12 cellular contexts compared by ENCODE assay signal in the genomic region with DNA sequence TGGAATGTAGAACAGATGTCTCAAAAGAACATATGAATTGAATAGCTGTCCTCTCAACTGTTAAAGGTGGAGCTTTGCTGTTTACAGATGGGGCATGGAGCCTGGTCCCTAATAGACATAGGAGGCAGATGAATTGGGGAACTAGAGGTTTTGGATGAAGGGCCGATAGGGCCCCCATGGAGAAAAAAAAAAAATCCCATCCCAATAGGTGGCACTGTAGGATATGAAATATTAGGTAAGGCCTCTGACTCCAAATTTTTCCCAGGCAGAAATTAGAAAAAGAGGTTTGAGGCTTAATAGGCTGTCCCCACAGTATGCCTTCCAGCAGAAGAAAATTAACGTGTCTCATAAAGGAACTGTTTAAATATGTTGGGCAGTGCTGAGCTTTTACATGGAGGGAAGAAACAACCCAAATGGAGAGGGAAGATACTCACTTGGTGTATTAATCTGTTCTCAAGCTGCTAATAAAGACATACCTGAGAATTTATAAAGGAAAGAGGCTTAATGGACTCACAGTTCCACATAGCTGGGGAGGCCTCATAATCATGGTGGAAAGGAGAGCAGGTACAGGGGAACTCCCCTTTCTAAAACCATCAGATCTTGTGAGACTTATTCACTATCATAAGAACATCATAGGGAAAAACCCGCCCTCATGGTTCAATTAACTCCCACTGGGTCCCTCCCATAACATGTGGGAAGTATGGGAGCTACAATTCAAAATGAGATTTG. TPM values are rescaled to one million over a fixed set of nuclear protein-coding genes. Genes with fewer than 3 reads are reported as not detected.
A peak's percentile ranks its signal among the peaks of the same experiment; 100 is the strongest.
DNase-seq lines count a peak whose midpoint lies in the region; ATAC-seq, FAIRE-seq and TF ChIP-seq lines count a peak whose summit lies in the region.
"Had no signal": no experiment of that assay in that cellular context is flagged by ENCODE, and none has a peak within 500 bp of the region (broad histone marks: within the 10 kb centered on the region; RNA-seq: fewer than 3 reads in every experiment).

No MANE protein-coding gene starts in this region.

- no peaks in the 10 kb centered on the region for H3K9me2 ChIP-seq in GM23248 (ENCODE audit: insufficient read depth)

- H4K20me1 ChIP-seq in GM23248 (ENCODE audit: insufficient read depth) (no peaks in the 10 kb centered on the region), OCI-LY3 (ENCODE audit: insufficient read depth, low read length) (no peaks in the 10 kb centered on the region)

- H3K36me3 ChIP-seq in GM23248 (ENCODE audit: low read depth): no peaks in the 10 kb centered on the region
- H3K36me3 ChIP-seq in OCI-LY3 (replicated peaks; ENCODE audit: low read depth, low read length): no peaks in the 10 kb centered on the region
- H3K36me3 ChIP-seq: esophagus muscularis mucosa had no signal

- 26 to 27% methylated on average over 3 of the region's 3 CpGs for WGBS in GM23248 (ENCODE audit: low coverage in 1 of 2, low lambda C conversion rate in 2 of 2, missing lambda C conversion rate in 2 of 2), 2 experiments

- H3K9me3 ChIP-seq in GM23248 (ENCODE audit: low read depth) (no peaks in the 10 kb centered on the region), OCI-LY3 (ENCODE audit: insufficient read depth, low read length) (no peaks in the 10 kb centered on the region)
- H3K9me3 ChIP-seq: esophagus muscularis mucosa, psoas muscle had no signal

- FAIRE-seq in GM12892 (lab: Jason Lieb, UNC): no peak
- FAIRE-seq: GM12891 had no signal

- H3K4me2 ChIP-seq in GM23248 (ENCODE audit: unreplicated experiment) (no peak overlapping the region), OCI-LY3 (ENCODE audit: low read length) (peak overlapping the region; percentile 47)

- DNase-seq in AG20443 (ENCODE audit: low spot score) (peak; percentile 18), GM23248 (peak; percentile 34), foreskin fibroblast (peak; percentile 1 to 29), GM13976 (ENCODE audit: low spot score) (no peak), GM12892 (ENCODE audit: insufficient read length) (no peak)
- no peak for DNase-seq in activated CD4-positive, alpha-beta T cell treated with anti-CD3 and anti-CD28 coated beads for 48 hours
- DNase-seq: activated CD4-positive, alpha-beta T cell treated with anti-CD3 and anti-CD28 coated beads, Interleukin-2, amount 10 ng/mL, durations not matched to agents 7 days and 5 days; psoas muscle had no signal

- TF ChIP-seq POLR2A in GM12892 (IDR thresholded peaks at IDR 0.05; ENCODE audit: low read depth, low read length): no peak

- H3K4me3 ChIP-seq in GM23248 (no peak overlapping the region), OCI-LY3 (ENCODE audit: low read length) (no peak overlapping the region), foreskin fibroblast (ENCODE audit: low read depth in 1 of 2, low read length in 2 of 2) (no peak overlapping the region)
- H3K4me3 ChIP-seq: esophagus muscularis mucosa, psoas muscle had no signal

- no peak overlapping the region for H3K27ac ChIP-seq in GM23248
- no peak overlapping the region for H3K27ac ChIP-seq in OCI-LY3 (ENCODE audit: low read length)
- H3K27ac ChIP-seq: esophagus muscularis mucosa, psoas muscle had no signal

- H3K4me1 ChIP-seq in GM23248 (ENCODE audit: insufficient read depth) (no peaks in the 10 kb centered on the region), OCI-LY3 (ENCODE audit: low read length) (peaks cover 27% of the 10 kb centered on the region)
- H3K4me1 ChIP-seq: esophagus muscularis mucosa, psoas muscle had no signal

- no peaks in the 10 kb centered on the region for H3F3A ChIP-seq in GM23248 (ENCODE audit: insufficient read depth)

- no peaks in the 10 kb centered on the region for H3K79me2 ChIP-seq in GM23248 (ENCODE audit: insufficient read depth)
- H3K79me2 ChIP-seq in OCI-LY3 (ENCODE audit: low read length): no peaks in the 10 kb centered on the region

- no peak for ATAC-seq in HG02852 (IDR thresholded peaks at IDR 0.05; ENCODE audit: unreplicated experiment)
- ATAC-seq: psoas muscle had no signal

- H3K9ac ChIP-seq in GM23248 (no peak overlapping the region), OCI-LY3 (ENCODE audit: low read length) (no peak overlapping the region)

- in situ Hi-C loops in GM23248 (cut with MboI): no loop called here
- in situ Hi-C loops in GM13976 (cut with MboI; ENCODE audit: low sequenced_read_pairs, unreplicated experiment): no loop called here

- H2AFZ ChIP-seq in GM23248 (no peak overlapping the region), OCI-LY3 (ENCODE audit: low read depth, low read length) (no peak overlapping the region)

- TF ChIP-seq CTCF in OCI-LY3 (IDR thresholded peaks at IDR 0.05; ENCODE audit: low read depth, low read length) (peak; percentile 42), foreskin fibroblast (IDR thresholded peaks at IDR 0.05; ENCODE audit: low read depth, low read length) (no peak), GM13976 (IDR thresholded peaks at IDR 0.05; ENCODE audit: borderline replicate concordance, control extremely low read depth, extremely low read depth, insufficient read depth, missing control alignments) (no peak)

- H3K27me3 ChIP-seq in GM23248 (replicated peaks; ENCODE audit: insufficient read depth) (peaks cover 57% of the 10 kb centered on the region), OCI-LY3 (ENCODE audit: low read depth, low read length) (peaks cover 6% of the 10 kb centered on the region)
- H3K27me3 ChIP-seq: esophagus muscularis mucosa had no signal

RNA-seq across cellular contexts. Expression of a gene that starts 30.1 kb away (rescaled TPM):
- not detected in 2 replicates for total RNA-seq in GM23248 (2014; rRNA removed; shearing (Covaris generic))
- not detected in 2 replicates for polyA plus RNA-seq in GM23248 (2016; fragmentation: Nextera tagmentation; extraction: Ambion mirVana)
- polyA plus RNA-seq in GM12892 (2012; ENCODE audit: missing spikeins): not detected
- total RNA-seq: psoas muscle had no signal

Comparison
In these comparisons a context has a peak if more than half of its experiments do, and no peak if none do; other contexts are left out.
1. DNase-seq: peak in AG20443 (single experiment), GM23248 (single experiment) and foreskin fibroblast (2 of 2); none in GM13976 (single experiment), activated CD4-positive, alpha-beta T cell treated with anti-CD3 and anti-CD28 coated beads for 48 hours (single experiment) and GM12892 (single experiment).